ENCODE assay signal across 17 cellular contexts in the genomic region with DNA sequence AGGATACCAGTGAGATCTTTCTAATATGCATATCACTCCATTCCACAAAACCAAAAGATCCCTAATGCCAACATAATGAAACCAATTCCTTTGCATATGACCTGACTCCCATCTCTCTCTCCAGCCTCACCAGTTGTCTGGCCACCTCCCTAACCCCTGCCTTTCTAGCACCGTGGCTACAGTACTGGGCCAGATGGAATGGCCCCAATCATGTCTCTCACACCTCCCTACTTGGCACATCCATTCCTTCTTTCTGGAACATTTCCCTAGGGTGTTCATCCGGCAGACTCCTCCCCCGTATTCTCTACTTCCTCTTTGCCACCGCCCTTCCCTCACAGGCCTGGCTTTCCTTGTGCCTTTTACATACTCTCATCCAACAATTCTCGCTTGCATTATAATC.
A peak's percentile ranks its signal among the peaks of the same experiment; 100 is the strongest.
DNase-seq lines count a peak whose midpoint lies in the region; TF ChIP-seq lines count a peak whose summit lies in the region.
"Had no signal": no experiment of that assay in that cellular context is flagged by ENCODE, and none has a peak within 500 bp of the region (broad histone marks: within the 10 kb centered on the region; RNA-seq: fewer than 3 reads in every experiment).

No MANE protein-coding gene starts in this region.

- in situ Hi-C loops in KBM-7 (cut with MboI; ENCODE audit: low pct_unique_long_range_greater_than_20kb, low sequenced_read_pairs): no loop called here

- H3K9me3 ChIP-seq in uterus: no peaks in the 10 kb centered on the region
- H3K9me3 ChIP-seq: Peyer's patch had no signal

- no peak for DNase-seq in activated naive CD4-positive, alpha-beta T cell treated with Interleukin-2 at 50 U/mL for 16 hours
- peak; percentile 34 for DNase-seq in KBM-7
- peak; percentile 17 for DNase-seq in NCI-H69 (lab: John Stamatoyannopoulos, UW)
- no peak for DNase-seq in SHP77 treated with DMSO at 0.1 percent for 48 hours (lab: John Stamatoyannopoulos, UW)
- DNase-seq in NCI-H2171 treated with DMSO at 0.1 percent for 48 hours (lab: John Stamatoyannopoulos, UW): no peak
- no peak for DNase-seq in uterus
- DNase-seq: 8988T, MV-4-11, NCI-H1694, NCI-H2081, NCI-H2171, NCI-H446, Peyer's patch, SW 1271 had no signal

- H3K27me3 Mint-ChIP-seq in activated naive CD4-positive, alpha-beta T cell treated with anti-CD3 and anti-CD28 coated beads, Interleukin-2, amount 50 U/mL, for 24 hours: peaks cover 2% of the 10 kb centered on the region
- peaks cover 7% of the 10 kb centered on the region for H3K27me3 Mint-ChIP-seq in dendritic cell treated with granulocyte-macrophage colony-stimulating factor and Interleukin-4, amounts not matched to agents 40 ng/mL and 50 ng/mL, for 4 days

- no peaks in the 10 kb centered on the region for H3K36me3 Mint-ChIP-seq in activated naive CD4-positive, alpha-beta T cell treated with anti-CD3 and anti-CD28 coated beads, Interleukin-2, amount 50 U/mL, for 24 hours
- H3K36me3 Mint-ChIP-seq in dendritic cell treated with granulocyte-macrophage colony-stimulating factor and Interleukin-4, amounts not matched to agents 40 ng/mL and 50 ng/mL, for 4 days (ENCODE audit: low read depth): no peaks in the 10 kb centered on the region

- H3K4me1 ChIP-seq in uterus: peaks cover 3 to 8% of the 10 kb centered on the region in 2 donors

- peaks cover 31% of the 10 kb centered on the region for H3K4me1 Mint-ChIP-seq in activated naive CD4-positive, alpha-beta T cell treated with anti-CD3 and anti-CD28 coated beads, Interleukin-2, amount 50 U/mL, for 24 hours
- H3K4me1 Mint-ChIP-seq in dendritic cell treated with granulocyte-macrophage colony-stimulating factor and Interleukin-4, amounts not matched to agents 40 ng/mL and 50 ng/mL, for 4 days (ENCODE audit: low read depth): peaks cover 62% of the 10 kb centered on the region

- H3K27ac ChIP-seq in uterus: no peak overlapping the region
- H3K27ac ChIP-seq: C4-2B, Peyer's patch had no signal

- no peak overlapping the region for H3K4me3 Mint-ChIP-seq in activated naive CD4-positive, alpha-beta T cell treated with anti-CD3 and anti-CD28 coated beads, Interleukin-2, amount 50 U/mL, for 24 hours
- no peak overlapping the region for H3K4me3 Mint-ChIP-seq in dendritic cell treated with granulocyte-macrophage colony-stimulating factor and Interleukin-4, amounts not matched to agents 40 ng/mL and 50 ng/mL, for 4 days

- no peaks in the 10 kb centered on the region for H3K9me3 Mint-ChIP-seq in activated naive CD4-positive, alpha-beta T cell treated with anti-CD3 and anti-CD28 coated beads, Interleukin-2, amount 50 U/mL, for 24 hours
- H3K9me3 Mint-ChIP-seq in dendritic cell treated with granulocyte-macrophage colony-stimulating factor and Interleukin-4, amounts not matched to agents 40 ng/mL and 50 ng/mL, for 4 days: no peaks in the 10 kb centered on the region

- H3K36me3 ChIP-seq in uterus: no peaks in the 10 kb centered on the region
- H3K36me3 ChIP-seq: Peyer's patch had no signal

- peak overlapping the region; percentile 76 for H3K27ac Mint-ChIP-seq in activated naive CD4-positive, alpha-beta T cell treated with anti-CD3 and anti-CD28 coated beads, Interleukin-2, amount 50 U/mL, for 24 hours
- H3K27ac Mint-ChIP-seq in dendritic cell treated with granulocyte-macrophage colony-stimulating factor and Interleukin-4, amounts not matched to agents 40 ng/mL and 50 ng/mL, for 4 days: peak overlapping the region; percentile 15

- TF ChIP-seq CTCF in uterus (IDR thresholded peaks at IDR 0.05): no peak

- no peak overlapping the region for H3K4me3 ChIP-seq in uterus
- H3K4me3 ChIP-seq: Peyer's patch had no signal

- no peaks in the 10 kb centered on the region for H3K27me3 ChIP-seq in uterus
- H3K27me3 ChIP-seq: Peyer's patch had no signal

- intact Hi-C loops in dendritic cell treated with granulocyte-macrophage colony-stimulating factor and Interleukin-4, amounts not matched to agents 40 ng/mL and 50 ng/mL, for 4 days (cut with micrococcal nuclease): loop anchor here (10.0 kb wide), 2 partner anchors 63 to 143 kb away; no protein-coding TSS in a partner anchor
- intact Hi-C loops in uterus (cut with DNase I; ENCODE audit: low total_unique reads): no loop called here

- TF ChIP-seq POLR2A in uterus (IDR thresholded peaks at IDR 0.05): no peak

Comparison
In these comparisons a context has a peak if more than half of its experiments do, and no peak if none do; other contexts are left out.
1. DNase-seq: peak in KBM-7 (single experiment) and NCI-H69 (single experiment); none in activated naive CD4-positive, alpha-beta T cell treated with Interleukin-2 at 50 U/mL for 16 hours (single experiment), SHP77 treated with DMSO at 0.1 percent for 48 hours (single experiment), NCI-H2171 treated with DMSO at 0.1 percent for 48 hours (single experiment) and uterus (0 of 2).